Comparison of ENCODE assay signal across 14 cellular contexts in genomic region chr6:122180132-122180531, GRCh38.
DNase-seq lines count a peak whose midpoint lies in the region; ATAC-seq and TF ChIP-seq lines count a peak whose summit lies in the region.
"Had no signal": no experiment of that assay in that cellular context is flagged by ENCODE, and none has a peak within 500 bp of the region (broad histone marks: within the 10 kb centered on the region; RNA-seq: fewer than 3 reads in every experiment).

No MANE protein-coding gene starts in this region.

- H3F3A ChIP-seq in GM23248 (ENCODE audit: insufficient read depth) = no peaks in the 10 kb centered on the region
- no peaks in the 10 kb centered on the region for H3F3A ChIP-seq in SK-N-SH (replicated peaks; ENCODE audit: insufficient read depth)
- no peaks in the 10 kb centered on the region for H3F3A ChIP-seq in PC-3 (ENCODE audit: low read length, unreplicated experiment)

- CTCF ChIA-PET in SK-N-SH (lab: Yijun Ruan, JAX) (interaction anchor here (1.5 to 1.8 kb wide), 2 partner anchors 37 to 749 kb away, joined by 3 to 5 read pairs; no protein-coding TSS in a partner anchor), PC-3 (lab: Charles Lee) (no interaction called here)

- H3K4me2 ChIP-seq in GM23248 (ENCODE audit: unreplicated experiment) = no peak overlapping the region
- no peak overlapping the region for H3K4me2 ChIP-seq in SK-N-SH
- no peak overlapping the region for H3K4me2 ChIP-seq in PC-3 (ENCODE audit: low read length)

- no peak for ATAC-seq in PC-3
- no peak for ATAC-seq in GM18868 (IDR thresholded peaks at IDR 0.05; ENCODE audit: unreplicated experiment)
- ATAC-seq: left colon had no signal

- no peaks in the 10 kb centered on the region for H3K36me3 ChIP-seq in GM23248 (ENCODE audit: low read depth)
- no peaks in the 10 kb centered on the region for H3K36me3 ChIP-seq in SK-N-SH (replicated peaks in 1 of 2; ENCODE audit: control insufficient read depth in 1 of 2, insufficient read depth in 2 of 2, low read length in 1 of 2)
- no peaks in the 10 kb centered on the region for H3K36me3 ChIP-seq in PC-3 (ENCODE audit: low read depth, low read length)

- TF ChIP-seq EP300 in SK-N-SH (IDR thresholded peaks at IDR 0.05; ENCODE audit: borderline replicate concordance in 1 of 2, low read depth in 1 of 2, low read length in 1 of 2) = no peak

- no TSS peak for BruUV-seq in PC-3 (replicated peaks; lab: Mats Ljungman, UMichigan)

- no peaks in the 10 kb centered on the region for H3K4me1 ChIP-seq in GM23248 (ENCODE audit: insufficient read depth)
- no peaks in the 10 kb centered on the region for H3K4me1 ChIP-seq in SK-N-SH (ENCODE audit: control insufficient read depth in 1 of 2, insufficient read depth in 2 of 2, low read depth in 1 of 2, low read length in 1 of 2)
- no peaks in the 10 kb centered on the region for H3K4me1 ChIP-seq in PC-3 (ENCODE audit: insufficient read depth, low read length)

- no peak overlapping the region for H2AFZ ChIP-seq in GM23248
- H2AFZ ChIP-seq in SK-N-SH (ENCODE audit: low read depth) = no peak overlapping the region
- H2AFZ ChIP-seq in PC-3 (ENCODE audit: low read length) = no peak overlapping the region

- peak; percentile 28 for DNase-seq in GM23248
- DNase-seq in SK-N-SH = no peak
- DNase-seq in fibroblast of peridontal ligament (ENCODE audit: extremely low read depth) = peak; percentile 78
- no peak for DNase-seq in retinal pigment epithelial cell (ENCODE audit: low read depth)
- no peak for DNase-seq in PC-3
- no peak for DNase-seq in COLO829 (ENCODE audit: low spot score)
- no peak for DNase-seq in ACHN
- DNase-seq: left colon; SHP77; stimulated activated CD4-positive, alpha-beta T cell treated with anti-CD3 and anti-CD28 coated beads, Interleukin-15, amount 100 ng/mL, for 24 hours; stimulated activated CD8-positive, alpha-beta memory T cell treated with anti-CD3 and anti-CD28 coated beads, Interleukin-4, amount 100 ng/mL, for 48 hours; trophoblast cell had no signal

- H3K9ac ChIP-seq in GM23248 (no peak overlapping the region), SK-N-SH (no peak overlapping the region), PC-3 (ENCODE audit: low read length) (no peak overlapping the region)

- peak; percentile 48 for TF ChIP-seq RAD21 in SK-N-SH (IDR thresholded peaks at IDR 0.05; ENCODE audit: low read length)

- 3 to 10% methylated on average over 1 of the region's 1 CpG for WGBS in GM23248 (ENCODE audit: low coverage in 1 of 2, low lambda C conversion rate in 2 of 2, missing lambda C conversion rate in 2 of 2), 2 experiments
- 30% methylated on average over 1 of the region's 1 CpG for WGBS in SK-N-SH (ENCODE audit: low lambda C conversion rate)

- H3K27me3 ChIP-seq in GM23248 (replicated peaks; ENCODE audit: insufficient read depth) = no peaks in the 10 kb centered on the region
- no peaks in the 10 kb centered on the region for H3K27me3 ChIP-seq in SK-N-SH (ENCODE audit: insufficient read depth)
- peaks cover 29% of the 10 kb centered on the region for H3K27me3 ChIP-seq in PC-3 (ENCODE audit: low read length)

- no peaks in the 10 kb centered on the region for H3K79me2 ChIP-seq in GM23248 (ENCODE audit: insufficient read depth)
- no peaks in the 10 kb centered on the region for H3K79me2 ChIP-seq in SK-N-SH (ENCODE audit: insufficient read depth)
- H3K79me2 ChIP-seq in PC-3 (ENCODE audit: low read length) = no peaks in the 10 kb centered on the region

- intact Hi-C loops in PC-3 (cut with micrococcal nuclease) = loop anchor here (10.0 kb wide), 1 partner anchor 745 kb away; the partner anchor contains the start of gene GJA1

- in situ Hi-C loops in GM23248 (cut with MboI) (loop anchor here (5.0 to 10.0 kb wide), 2 partner anchors 325 to 748 kb away; no protein-coding TSS in a partner anchor), ACHN (cut with HindIII; ENCODE audit: low pct_ligation_motif_present, low pct_unique_long_range_greater_than_20kb, low sequenced_read_pairs) (no loop called here)

- H3K4me3 ChIP-seq in GM23248 (no peak overlapping the region), SK-N-SH (ENCODE audit: low read depth in 2 of 2, low read length in 1 of 2) (no peak overlapping the region), retinal pigment epithelial cell (ENCODE audit: low read length) (no peak overlapping the region), PC-3 (ENCODE audit: low read length) (no peak overlapping the region)
- H3K4me3 ChIP-seq: coronary artery had no signal

- TF ChIP-seq CTCF in SK-N-SH (IDR thresholded peaks at IDR 0.05) (peak; percentile 39), retinal pigment epithelial cell (conservative IDR thresholded peaks at IDR 0.05; ENCODE audit: low read depth, low read length) (peak; percentile 51), PC-3 (conservative IDR thresholded peaks at IDR 0.05; ENCODE audit: low read depth, low read length) (no peak)

- POLR2A ChIA-PET in SK-N-SH (lab: Yijun Ruan, JAX) = no interaction called here
- POLR2A ChIA-PET in PC-3 (lab: Charles Lee; ENCODE audit: unreplicated experiment) = no interaction called here

- H3K27ac ChIP-seq in GM23248 = no peak overlapping the region
- H3K27ac ChIP-seq in SK-N-SH (ENCODE audit: low read depth in 2 of 2, low read length in 1 of 2) = no peak overlapping the region
- no peak overlapping the region for H3K27ac ChIP-seq in PC-3 (ENCODE audit: low read length)
- H3K27ac ChIP-seq: coronary artery had no signal

- H3K9me3 ChIP-seq in GM23248 (ENCODE audit: low read depth) (no peaks in the 10 kb centered on the region), SK-N-SH (no peaks in the 10 kb centered on the region), PC-3 (ENCODE audit: low read length) (no peaks in the 10 kb centered on the region)

- H4K20me1 ChIP-seq in GM23248 (ENCODE audit: insufficient read depth) = no peaks in the 10 kb centered on the region
- no peaks in the 10 kb centered on the region for H4K20me1 ChIP-seq in SK-N-SH (ENCODE audit: insufficient read depth)
- H4K20me1 ChIP-seq in PC-3 (ENCODE audit: low read length) = no peaks in the 10 kb centered on the region

- H3K9me2 ChIP-seq in GM23248 (ENCODE audit: insufficient read depth) (no peaks in the 10 kb centered on the region), SK-N-SH (no peaks in the 10 kb centered on the region), PC-3 (replicated peaks; ENCODE audit: low read length) (no peaks in the 10 kb centered on the region)

TF ChIP-seq in SK-N-SH, 30 proteins besides CTCF, POLR2A, EP300 and RAD21:
- TF ChIP-seq SMC3 (IDR thresholded peaks at IDR 0.05; ENCODE audit: low read depth, low read length) = peak; percentile 17; the same call in 1 of the 2 replicates
- no peak for TF ChIP-seq NFIC (IDR thresholded peaks at IDR 0.05; ENCODE audit: borderline replicate concordance)

Comparison
In these comparisons a context has a peak if more than half of its experiments do, and no peak if none do; other contexts are left out.
1. DNase-seq: peak in GM23248 (single experiment) and fibroblast of peridontal ligament (single experiment); none in SK-N-SH (single experiment), retinal pigment epithelial cell (single experiment), PC-3 (single experiment), COLO829 (single experiment) and ACHN (single experiment).